18 cellular contexts compared by ENCODE assay signal in the genomic region with DNA sequence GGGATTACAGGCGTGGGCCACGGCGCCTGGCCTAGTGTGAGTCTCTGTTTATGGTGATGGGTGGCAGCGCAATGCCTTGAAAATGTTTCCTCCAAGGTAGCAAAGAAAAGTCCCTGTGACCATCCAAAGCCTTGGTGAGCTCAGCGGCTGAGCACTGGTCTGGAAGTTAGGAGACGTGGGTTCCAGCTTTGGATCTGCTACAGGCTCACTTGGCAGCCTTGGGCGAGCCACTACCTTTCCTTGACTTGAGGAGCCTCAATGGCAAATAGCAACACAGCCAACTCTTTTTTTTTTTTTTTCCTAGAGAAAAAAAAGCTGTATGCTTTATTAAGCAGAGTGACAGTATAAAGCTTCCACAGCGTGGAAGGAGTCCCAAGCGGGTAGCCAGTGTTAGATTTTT.
DNase-seq lines count a peak whose midpoint lies in the region; ATAC-seq and TF ChIP-seq lines count a peak whose summit lies in the region.
"Had no signal": no experiment of that assay in that cellular context is flagged by ENCODE, and none has a peak within 500 bp of the region (broad histone marks: within the 10 kb centered on the region; RNA-seq: fewer than 3 reads in every experiment).

No MANE protein-coding gene starts in this region.

- POLR2A ChIA-PET in CD8-positive, alpha-beta T cell (lab: Charles Lee): no interaction called here

- H3K36me3 ChIP-seq in BLaER1 treated with 17β-estradiol and CSF1 and Interleukin-3, amounts not matched to agents 10 nM and 100 nM: no peaks in the 10 kb centered on the region
- H3K36me3 ChIP-seq in neural cell (ENCODE audit: insufficient read depth, low read length) (no peaks in the 10 kb centered on the region), thyroid gland (no peaks in the 10 kb centered on the region)
- no peaks in the 10 kb centered on the region for H3K36me3 ChIP-seq in CD8-positive, alpha-beta T cell (ENCODE audit: insufficient read depth, low read length)
- H3K36me3 ChIP-seq: Peyer's patch, SJSA1 had no signal

- no peaks in the 10 kb centered on the region for H3K36me3 Mint-ChIP-seq in CD8-positive, alpha-beta T cell

- no peak for TF ChIP-seq EP300 in neural cell (conservative IDR thresholded peaks at IDR 0.05; ENCODE audit: poor library complexity, severe bottlenecking)

- no peaks in the 10 kb centered on the region for H3K9me2 ChIP-seq in neural cell (ENCODE audit: insufficient read depth, low read length)

- H3K27me3 ChIP-seq in BLaER1 treated with 17β-estradiol and CSF1 and Interleukin-3, amounts not matched to agents 10 nM and 100 nM: peaks cover 10 to 44% (median 19%) of the 10 kb centered on the region in 11 experiments; a peak in 20 of 22 replicates
- H3K27me3 ChIP-seq in neural cell (ENCODE audit: insufficient read depth, low read depth, low read length): no peaks in the 10 kb centered on the region
- H3K27me3 ChIP-seq in thyroid gland: no peaks in the 10 kb centered on the region
- no peaks in the 10 kb centered on the region for H3K27me3 ChIP-seq in CD8-positive, alpha-beta T cell (ENCODE audit: insufficient read depth, low read length)
- H3K27me3 ChIP-seq: Peyer's patch, SJSA1 had no signal

- peak overlapping the region; percentile 7 to 96 (median 93); a peak in 20 of 22 replicates for H3K4me2 ChIP-seq in BLaER1 treated with 17β-estradiol and CSF1 and Interleukin-3, amounts not matched to agents 10 nM and 100 nM
- H3K4me2 ChIP-seq in neural cell (ENCODE audit: low read length): no peak overlapping the region
- H3K4me2 ChIP-seq: A549 had no signal

- H3F3A ChIP-seq in neural cell (ENCODE audit: insufficient read depth, low read length, poor library complexity, severe bottlenecking): no peaks in the 10 kb centered on the region

- no peak overlapping the region for H3K27ac Mint-ChIP-seq in CD8-positive, alpha-beta T cell

- H3K79me2 ChIP-seq in neural cell (replicated peaks; ENCODE audit: insufficient read depth, low read length): no peaks in the 10 kb centered on the region

- intact Hi-C loops in thyroid gland (cut with DNase I): no loop called here
- intact Hi-C loops in CD8-positive, alpha-beta T cell (cut with DNase I, micrococcal nuclease): no loop called here

- H2AFZ ChIP-seq in neural cell (ENCODE audit: low read depth, low read length): no peak overlapping the region

- no peak for TF ChIP-seq CTCF in VCaP (conservative IDR thresholded peaks at IDR 0.05)
- no peak for TF ChIP-seq CTCF in neural cell (IDR thresholded peaks at IDR 0.05; ENCODE audit: poor library complexity, severe bottlenecking)
- no peak for TF ChIP-seq CTCF in thyroid gland (IDR thresholded peaks at IDR 0.05)
- no peak for TF ChIP-seq CTCF in CD8-positive, alpha-beta T cell (IDR thresholded peaks at IDR 0.05)

- peaks cover 34% of the 10 kb centered on the region for H3K27me3 Mint-ChIP-seq in CD8-positive, alpha-beta T cell (ENCODE audit: low read depth)

- TF ChIP-seq RAD21 in neural cell (conservative IDR thresholded peaks at IDR 0.05): no peak

- H4K20me1 ChIP-seq in BLaER1 treated with 17β-estradiol and CSF1 and Interleukin-3, amounts not matched to agents 10 nM and 100 nM: peaks cover 0 to 32% (median 14%) of the 10 kb centered on the region in 11 experiments; a peak in 12 of 22 replicates
- no peaks in the 10 kb centered on the region for H4K20me1 ChIP-seq in neural cell (ENCODE audit: insufficient read depth)

- CTCF ChIA-PET in CD8-positive, alpha-beta T cell (lab: Charles Lee): interaction anchor here (0.6 kb wide), 1 partner anchor 337 kb away, joined by 3 read pairs; no protein-coding TSS in a partner anchor

- H3K9ac ChIP-seq in BLaER1 treated with 17β-estradiol and CSF1 and Interleukin-3, amounts not matched to agents 10 nM and 100 nM: 0 out of 22 replicates have a peak overlapping the region, but pooled peaks of 1 of the 11 experiments have one; percentile 39
- no peak overlapping the region for H3K9ac ChIP-seq in neural cell (ENCODE audit: low read length)

- H3K4me1 Mint-ChIP-seq in CD8-positive, alpha-beta T cell (ENCODE audit: low read depth): peaks cover 5% of the 10 kb centered on the region

- ATAC-seq in CD8-positive, alpha-beta T cell: no peak
- no peak for ATAC-seq in HG03460 (IDR thresholded peaks at IDR 0.05; ENCODE audit: unreplicated experiment)
- ATAC-seq: A549 had no signal

- TF ChIP-seq POLR2A in thyroid gland (IDR thresholded peaks at IDR 0.05): no peak

- peaks cover 0 to 5% (median 0%) of the 10 kb centered on the region in 11 experiments; a peak in 1 of 22 replicates for H3K9me3 ChIP-seq in BLaER1 treated with 17β-estradiol and CSF1 and Interleukin-3, amounts not matched to agents 10 nM and 100 nM (replicated peaks in 1 of 11)
- H3K9me3 ChIP-seq in neural cell (ENCODE audit: low read length) (no peaks in the 10 kb centered on the region), thyroid gland (no peaks in the 10 kb centered on the region)
- no peaks in the 10 kb centered on the region for H3K9me3 ChIP-seq in CD8-positive, alpha-beta T cell (ENCODE audit: low read length)
- H3K9me3 ChIP-seq: A549, Peyer's patch had no signal

- H3K9me3 Mint-ChIP-seq in CD8-positive, alpha-beta T cell: no peaks in the 10 kb centered on the region

- H3K27ac ChIP-seq in BLaER1 treated with 17β-estradiol and CSF1 and Interleukin-3, amounts not matched to agents 10 nM and 100 nM: no peak overlapping the region
- peak overlapping the region; percentile 91 for H3K27ac ChIP-seq in VCaP
- peak overlapping the region; percentile 37 for H3K27ac ChIP-seq in neural cell (ENCODE audit: low read length)
- peak overlapping the region in 1 of 3 donors; percentile 62 for H3K27ac ChIP-seq in thyroid gland
- no peak overlapping the region for H3K27ac ChIP-seq in CD8-positive, alpha-beta T cell (ENCODE audit: low read depth, low read length)
- H3K27ac ChIP-seq: SJSA1 had no signal

- no peak overlapping the region for H3K4me3 Mint-ChIP-seq in CD8-positive, alpha-beta T cell

- H3K4me1 ChIP-seq in BLaER1 treated with 17β-estradiol and CSF1 and Interleukin-3, amounts not matched to agents 10 nM and 100 nM: peaks cover 61 to 84% (median 79%) of the 10 kb centered on the region in 10 experiments
- H3K4me1 ChIP-seq in thyroid gland: peaks cover 30 to 53% of the 10 kb centered on the region in 2 donors
- no peaks in the 10 kb centered on the region for H3K4me1 ChIP-seq in CD8-positive, alpha-beta T cell (ENCODE audit: insufficient read depth, low read length)

- WGBS in thyroid gland, 2 donors: 74 to 79% methylated on average over 7 to 9 of the region's 9 CpGs

- H3K4me3 ChIP-seq in BLaER1 treated with 17β-estradiol and CSF1 and Interleukin-3, amounts not matched to agents 10 nM and 100 nM: no peak overlapping the region
- H3K4me3 ChIP-seq in neural cell (ENCODE audit: low read length) (no peak overlapping the region), thyroid gland (replicated peaks in 1 of 3) (no peak overlapping the region)
- H3K4me3 ChIP-seq in CD8-positive, alpha-beta T cell (ENCODE audit: low read depth, low read length): no peak overlapping the region
- H3K4me3 ChIP-seq: A549, Peyer's patch, SJSA1 had no signal

- DNase-seq in thyroid gland: peak; percentile 28 to 42
- DNase-seq in HPDE6-E6E7 (ENCODE audit: extremely low spot score): no peak
- no peak for DNase-seq in CD8-positive, alpha-beta T cell
- DNase-seq in GM19238 (ENCODE audit: insufficient read length, low spot score): no peak
- DNase-seq: HCEC 1CT; MM.1S; NCI-H146; NCI-H2029 treated with DMSO at 0.1 percent for 48 hours; NCI-H2171 treated with DMSO at 0.1 percent for 48 hours; NCI-H446 treated with DMSO at 0.1 percent for 48 hours; NK-92 treated with Interleukin-12 subunit alpha and Interleukin-12 subunit beta, amount 100 ng/mL, for 24 hours; Peyer's patch had no signal

TF ChIP-seq in neural cell, 6 proteins besides CTCF, POLR2A, EP300 and RAD21:
- TF ChIP-seq POLR2AphosphoS5 (IDR thresholded peaks at IDR 0.05): no peak
- TF ChIP-seq REST (IDR thresholded peaks at IDR 0.05; ENCODE audit: borderline replicate concordance): no peak
- no peak for TF ChIP-seq TAF1 (IDR thresholded peaks at IDR 0.05; ENCODE audit: low read depth)
- no peak for TF ChIP-seq SMC3 (conservative IDR thresholded peaks at IDR 0.05; ENCODE audit: poor library complexity)
- no peak for TF ChIP-seq MXI1 (conservative IDR thresholded peaks at IDR 0.05; ENCODE audit: poor library complexity, severe bottlenecking)
- no peak for TF ChIP-seq EZH2 (IDR thresholded peaks at IDR 0.05; ENCODE audit: borderline replicate concordance, insufficient read depth, low read length, poor library complexity, severe bottlenecking)
TF ChIP-seq in neural cell: peak in this region for 0.

Comparison
In these comparisons a context has a peak if more than half of its experiments do, and no peak if none do; other contexts are left out.
1. H3K27ac ChIP-seq: peak in VCaP (single experiment) and neural cell (single experiment); none in BLaER1 treated with 17β-estradiol and CSF1 and Interleukin-3, amounts not matched to agents 10 nM and 100 nM (0 of 11) and CD8-positive, alpha-beta T cell (single experiment).
2. DNase-seq: peak in thyroid gland (2 of 2); none in HPDE6-E6E7 (single experiment), CD8-positive, alpha-beta T cell (0 of 7) and GM19238 (single experiment).